Comparison of ENCODE assay signal across 8 cellular contexts in genomic region chr3:182967218-182968204, GRCh38. TPM values are rescaled to one million over a fixed set of nuclear protein-coding genes. Genes with fewer than 3 reads are reported as not detected.
DNase-seq lines count a peak whose midpoint lies in the region; ATAC-seq and TF ChIP-seq lines count a peak whose summit lies in the region.

No MANE protein-coding gene starts in this region.

- H3K9me3 ChIP-seq in uterus: no peaks in the 10 kb centered on the region

- H3K4me1 ChIP-seq in uterus: no peaks in the 10 kb centered on the region

- H3K27me3 ChIP-seq in uterus: no peaks in the 10 kb centered on the region

- TF ChIP-seq CTCF in fibroblast of mammary gland (conservative IDR thresholded peaks at IDR 0.05; ENCODE audit: control insufficient read depth, insufficient read depth, low read depth, low read length) (no peak), uterus (IDR thresholded peaks at IDR 0.05) (no peak)

- H3K4me3 ChIP-seq in fibroblast of mammary gland (ENCODE audit: control insufficient read depth, low read depth, low read length) (no peak overlapping the region), uterus (no peak overlapping the region)

- intact Hi-C loops in uterus (cut with DNase I; ENCODE audit: low total_unique reads): no loop called here
- intact Hi-C loops in cardiac septum (cut with DNase I): no loop called here

- peak; percentile 27 for DNase-seq in fibroblast of mammary gland (ENCODE audit: low read depth)
- no peak for DNase-seq in uterus
- DNase-seq in cardiac septum (ENCODE audit: low spot score): no peak
- DNase-seq in A172 (ENCODE audit: low spot score): no peak

- no peaks in the 10 kb centered on the region for H3K36me3 ChIP-seq in uterus

- H3K27ac ChIP-seq in uterus: no peak overlapping the region

- peak; percentile 63 for ATAC-seq in GM18511 (IDR thresholded peaks at IDR 0.05; ENCODE audit: unreplicated experiment)
- peak; percentile 55 for ATAC-seq in GM21619 (IDR thresholded peaks at IDR 0.05; ENCODE audit: unreplicated experiment)
- peak; percentile 69 for ATAC-seq in HG03571 (IDR thresholded peaks at IDR 0.05; ENCODE audit: unreplicated experiment)
- ATAC-seq in HG03025 (IDR thresholded peaks at IDR 0.05; ENCODE audit: low FRiP score, unreplicated experiment): no peak

- no peak for TF ChIP-seq POLR2A in uterus (IDR thresholded peaks at IDR 0.05)

RNA-seq across cellular contexts. Expression of gene DCUN1D1, which starts 12.8 kb away (rescaled TPM):
- total RNA-seq in uterus (10 to 100 TPM; 13.1 to 70.4 (median 33.3) TPM), cardiac septum (36.3 TPM)
- 48.2 and 61.0 TPM in 2 replicates for total RNA-seq in A172 (2014; rRNA removed; shearing (Covaris generic))
